Comparison of ENCODE assay signal across 8 cellular contexts in genomic region chr16:54287018-54287757, GRCh38. TPM values are rescaled to one million over a fixed set of nuclear protein-coding genes. Genes with fewer than 3 reads are reported as not detected.
A peak's percentile ranks its signal among the peaks of the same experiment; 100 is the strongest.
DNase-seq lines count a peak whose midpoint lies in the region; ATAC-seq and TF ChIP-seq lines count a peak whose summit lies in the region.

No MANE protein-coding gene starts in this region.

- H3K4me3 ChIP-seq in BLaER1 treated with 17β-estradiol and CSF1 and Interleukin-3, amounts not matched to agents 10 nM and 100 nM, result peak overlapping the region; percentile 49 to 68 (median 58)
- H3K4me3 ChIP-seq in LNCaP clone FGC (ENCODE audit: low read depth, low read length) (peak overlapping the region; percentile 83), esophagus muscularis mucosa (peak overlapping the region; percentile 53 to 65 (median 56)), parathyroid adenoma (ENCODE audit: low read depth, low read length) (peak overlapping the region; percentile 65)

- H3K9ac ChIP-seq in BLaER1 treated with 17β-estradiol and CSF1 and Interleukin-3, amounts not matched to agents 10 nM and 100 nM, result peak overlapping the region in 5 of 11 experiments; percentile 7 to 55 (median 19); a peak in 7 of 22 replicates
- H3K9ac ChIP-seq in parathyroid adenoma, result no peak overlapping the region

- peaks cover 0 to 87% (median 67%) of the 10 kb centered on the region in 11 experiments; a peak in 19 of 22 replicates for H4K20me1 ChIP-seq in BLaER1 treated with 17β-estradiol and CSF1 and Interleukin-3, amounts not matched to agents 10 nM and 100 nM

- no peak for DNase-seq in LNCaP clone FGC (ENCODE audit: low read depth)
- no peak for DNase-seq in esophagus muscularis mucosa (ENCODE audit: extremely low spot score)
- no peak for DNase-seq in NCI-H774 (lab: John Stamatoyannopoulos, UW)
- DNase-seq in MV-4-11 (lab: John Stamatoyannopoulos, UW), result no peak

- intact Hi-C loops in esophagus muscularis mucosa (cut with DNase I), result loop anchor here (10.0 kb wide), 2 partner anchors 512 to 648 kb away; partner anchors contain the start of gene IRX5

- TF ChIP-seq EP300 in esophagus muscularis mucosa (IDR thresholded peaks at IDR 0.05), result no peak

- no peaks in the 10 kb centered on the region for H3K79me2 ChIP-seq in parathyroid adenoma

- ATAC-seq in HG02588 (IDR thresholded peaks at IDR 0.05; ENCODE audit: unreplicated experiment), result no peak
- ATAC-seq in GM18867 (IDR thresholded peaks at IDR 0.05; ENCODE audit: unreplicated experiment), result no peak

- TF ChIP-seq CTCF in LNCaP clone FGC (IDR thresholded peaks at IDR 0.05; ENCODE audit: control insufficient read depth, extremely low read depth, insufficient read depth) (no peak), esophagus muscularis mucosa (IDR thresholded peaks at IDR 0.05) (no peak), parathyroid adenoma (IDR thresholded peaks at IDR 0.05) (no peak)

- TF ChIP-seq POLR2A in esophagus muscularis mucosa (IDR thresholded peaks at IDR 0.05; ENCODE audit: low read depth), result no peak

- H3K27me3 ChIP-seq in BLaER1 treated with 17β-estradiol and CSF1 and Interleukin-3, amounts not matched to agents 10 nM and 100 nM, result peaks cover 100% of the 10 kb centered on the region in 11 experiments
- peaks cover 14 to 100% (median 84%) of the 10 kb centered on the region in 4 donors for H3K27me3 ChIP-seq in esophagus muscularis mucosa
- H3K27me3 ChIP-seq in parathyroid adenoma (ENCODE audit: control insufficient read depth, insufficient read depth, low read length), result no peaks in the 10 kb centered on the region

- H3K4me2 ChIP-seq in BLaER1 treated with 17β-estradiol and CSF1 and Interleukin-3, amounts not matched to agents 10 nM and 100 nM, result peak overlapping the region; percentile 78 to 98 (median 91)
- H3K4me2 ChIP-seq in parathyroid adenoma (ENCODE audit: low read length), result peak overlapping the region; percentile 75

- H3K9me3 ChIP-seq in BLaER1 treated with 17β-estradiol and CSF1 and Interleukin-3, amounts not matched to agents 10 nM and 100 nM (replicated peaks in 1 of 11), result peaks cover 0 to 19% (median 10%) of the 10 kb centered on the region in 11 experiments; a peak in 11 of 22 replicates
- H3K9me3 ChIP-seq in esophagus muscularis mucosa (no peaks in the 10 kb centered on the region), parathyroid adenoma (ENCODE audit: control insufficient read depth, low read length) (no peaks in the 10 kb centered on the region)

- H2AFZ ChIP-seq in parathyroid adenoma, result peak overlapping the region; percentile 68

- H3K4me1 ChIP-seq in BLaER1 treated with 17β-estradiol and CSF1 and Interleukin-3, amounts not matched to agents 10 nM and 100 nM, result peaks cover 30 to 40% (median 36%) of the 10 kb centered on the region in 10 experiments; a peak in 19 of 20 replicates
- H3K4me1 ChIP-seq in esophagus muscularis mucosa (peaks cover 29 to 84% (median 77%) of the 10 kb centered on the region in 4 donors), parathyroid adenoma (no peaks in the 10 kb centered on the region)

- 2% methylated on average over 9 of the region's 50 CpGs for WGBS in esophagus muscularis mucosa

- no peaks in the 10 kb centered on the region for H3K36me3 ChIP-seq in BLaER1 treated with 17β-estradiol and CSF1 and Interleukin-3, amounts not matched to agents 10 nM and 100 nM
- H3K36me3 ChIP-seq in esophagus muscularis mucosa (no peaks in the 10 kb centered on the region), parathyroid adenoma (ENCODE audit: control insufficient read depth, insufficient read depth, low read length) (no peaks in the 10 kb centered on the region)

- no peak overlapping the region for H3K27ac ChIP-seq in BLaER1 treated with 17β-estradiol and CSF1 and Interleukin-3, amounts not matched to agents 10 nM and 100 nM
- H3K27ac ChIP-seq in esophagus muscularis mucosa (replicated peaks in 1 of 4) (peak overlapping the region in 1 of 4 donors; percentile 27), parathyroid adenoma (no peak overlapping the region)

RNA-seq across cellular contexts. Expression of gene IRX3, which starts 0.6 kb away (rescaled TPM):
- 1 to 10 TPM in 2 of 4 donors, under 1 TPM in 2; 0.39 to 1.7 (median 1.1) TPM for total RNA-seq in esophagus muscularis mucosa
